Comparison of ENCODE assay signal across 32 cellular contexts in genomic region chr1:230994860-230995259, GRCh38.
"Had no signal": no experiment of that assay in that cellular context is flagged by ENCODE, and none has a peak within 500 bp of the region (broad histone marks: within the 10 kb centered on the region; RNA-seq: fewer than 3 reads in every experiment).

No MANE protein-coding gene starts in this region.

- H3K4me1 Mint-ChIP-seq: activated CD4-positive, alpha-beta T cell treated with anti-CD3 and anti-CD28 coated beads for 36 hours; activated CD8-positive, alpha-beta memory T cell treated with anti-CD3 and anti-CD28 coated beads, Interleukin-2, amount 10 ng/mL, durations not matched to agents 7 days and 5 days; activated naive CD8-positive, alpha-beta T cell treated with anti-CD3 and anti-CD28 coated beads, Interleukin-2, amount 50 U/mL, for 24 hours had no signal

- ATAC-seq: activated CD4-positive, alpha-beta T cell treated with anti-CD3 and anti-CD28 coated beads for 36 hours; activated CD8-positive, alpha-beta memory T cell treated with anti-CD3 and anti-CD28 coated beads, Interleukin-2, amount 10 ng/mL, durations not matched to agents 7 days and 5 days; activated CD8-positive, alpha-beta T cell treated with anti-CD3 and anti-CD28 coated beads, Interleukin-2, amount 10 ng/mL, durations not matched to agents 7 days and 5 days; activated naive CD8-positive, alpha-beta T cell treated with anti-CD3 and anti-CD28 coated beads, Interleukin-2, amount 50 U/mL, for 24 hours; body of pancreas; gastroesophageal sphincter; heart right ventricle had no signal

- H3K4me1 ChIP-seq: adrenal gland, gastroesophageal sphincter had no signal

- H3K27me3 Mint-ChIP-seq: activated CD4-positive, alpha-beta memory T cell treated with anti-CD3 and anti-CD28 coated beads for 36 hours; activated CD4-positive, alpha-beta T cell treated with anti-CD3 and anti-CD28 coated beads for 36 hours; activated CD4-positive, alpha-beta T cell treated with anti-CD3 and anti-CD28 coated beads, Interleukin-2, amount 10 ng/mL, durations not matched to agents 24 days and 14 days; activated CD8-positive, alpha-beta memory T cell treated with anti-CD3 and anti-CD28 coated beads, Interleukin-2, amount 10 ng/mL, durations not matched to agents 7 days and 5 days; activated naive CD4-positive, alpha-beta T cell treated with anti-CD3 and anti-CD28 coated beads, Interleukin-2, amount 50 U/mL, for 24 hours; activated naive CD8-positive, alpha-beta T cell treated with anti-CD3 and anti-CD28 coated beads for 36 hours; activated naive CD8-positive, alpha-beta T cell treated with anti-CD3 and anti-CD28 coated beads, Interleukin-2, amount 50 U/mL, for 24 hours had no signal

- H3K9me3 ChIP-seq: adrenal gland, body of pancreas, esophagus squamous epithelium, gastroesophageal sphincter, heart right ventricle had no signal

- H3K27ac Mint-ChIP-seq: activated CD4-positive, alpha-beta memory T cell treated with anti-CD3 and anti-CD28 coated beads for 36 hours; activated CD4-positive, alpha-beta T cell treated with anti-CD3 and anti-CD28 coated beads for 36 hours; activated CD4-positive, alpha-beta T cell treated with anti-CD3 and anti-CD28 coated beads, Interleukin-2, amount 10 ng/mL, durations not matched to agents 24 days and 14 days; activated CD8-positive, alpha-beta memory T cell treated with anti-CD3 and anti-CD28 coated beads, Interleukin-2, amount 10 ng/mL, durations not matched to agents 7 days and 5 days; activated CD8-positive, alpha-beta T cell treated with anti-CD3 and anti-CD28 coated beads, Interleukin-2, amount 10 ng/mL, durations not matched to agents 7 days and 5 days; activated naive CD4-positive, alpha-beta T cell treated with anti-CD3 and anti-CD28 coated beads for 36 hours; activated naive CD4-positive, alpha-beta T cell treated with anti-CD3 and anti-CD28 coated beads, Interleukin-2, amount 50 U/mL, for 24 hours; activated naive CD8-positive, alpha-beta T cell treated with anti-CD3 and anti-CD28 coated beads for 36 hours; activated naive CD8-positive, alpha-beta T cell treated with anti-CD3 and anti-CD28 coated beads, Interleukin-2, amount 50 U/mL, for 24 hours; activated T-helper 1 cell treated with anti-CD3 and anti-CD28 coated beads, Interleukin-12 subunit alpha, Interleukin-12 subunit beta, Interleukin-2, Interleukin-4 antibody, amounts not matched to agents 30 ng/mL and 10 ng/mL and 1 ng/mL, durations not matched to agents 14 hours and 24 hours and 36 hours had no signal

- H3K27ac ChIP-seq: adrenal gland, body of pancreas, epithelial cell of prostate, esophagus squamous epithelium, gastroesophageal sphincter, heart right ventricle had no signal

- DNase-seq: activated CD4-positive, alpha-beta memory T cell treated with anti-CD3 and anti-CD28 coated beads for 36 hours; activated CD4-positive, alpha-beta T cell treated with anti-CD3 and anti-CD28 coated beads for 36 hours; activated CD4-positive, alpha-beta T cell treated with anti-CD3 and anti-CD28 coated beads, Interleukin-2, amount 10 ng/mL, durations not matched to agents 24 days and 14 days; activated CD4-positive, CD25-positive, alpha-beta regulatory T cell; activated CD4-positive, CD25-positive, alpha-beta regulatory T cell treated with anti-CD3 and anti-CD28 coated beads, Interleukin-2, amount 50 U/mL, for 72 hours; activated CD8-positive, alpha-beta memory T cell treated with anti-CD3 and anti-CD28 coated beads, Interleukin-2, amount 10 ng/mL, durations not matched to agents 7 days and 5 days; activated CD8-positive, alpha-beta memory T cell treated with anti-CD3 and anti-CD28 coated beads, Interleukin-2, amount 50 U/mL, for 4 hours; activated CD8-positive, alpha-beta T cell treated with anti-CD3 and anti-CD28 coated beads, Interleukin-2, amount 10 ng/mL, durations not matched to agents 7 days and 5 days; activated effector memory CD4-positive, alpha-beta T cell treated with anti-CD3 and anti-CD28 coated beads, Interleukin-2, amount 50 U/mL, for 16 hours; activated naive CD4-positive, alpha-beta T cell treated with anti-CD3 and anti-CD28 coated beads for 36 hours; activated naive CD8-positive, alpha-beta T cell treated with anti-CD3 and anti-CD28 coated beads for 36 hours; activated naive CD8-positive, alpha-beta T cell treated with anti-CD3 and anti-CD28 coated beads, Interleukin-2, amount 50 U/mL, for 24 hours; activated T-cell treated with anti-CD3 and anti-CD28 coated beads, Interleukin-2, amount 50 U/mL, for 1 hour; activated T-cell treated with anti-CD3 and anti-CD28 coated beads, Interleukin-2, amount 50 U/mL, for 48 hours; adrenal gland; amygdala; aorta; body of pancreas; caudate nucleus; cortex of kidney; dermis blood vessel endothelial cell; effector CD8-positive, alpha-beta T cell; esophagus squamous epithelium; foreskin melanocyte; heart right ventricle; T-helper 1 cell; T-helper 2 cell had no signal

- H3K9me3 Mint-ChIP-seq: activated CD4-positive, alpha-beta memory T cell treated with anti-CD3 and anti-CD28 coated beads for 36 hours; activated CD4-positive, alpha-beta T cell treated with anti-CD3 and anti-CD28 coated beads, Interleukin-2, amount 10 ng/mL, durations not matched to agents 24 days and 14 days; activated naive CD4-positive, alpha-beta T cell treated with anti-CD3 and anti-CD28 coated beads for 36 hours; activated naive CD4-positive, alpha-beta T cell treated with anti-CD3 and anti-CD28 coated beads, Interleukin-2, amount 50 U/mL, for 24 hours; activated naive CD8-positive, alpha-beta T cell treated with anti-CD3 and anti-CD28 coated beads for 36 hours; activated naive CD8-positive, alpha-beta T cell treated with anti-CD3 and anti-CD28 coated beads, Interleukin-2, amount 50 U/mL, for 24 hours; activated T-helper 1 cell treated with anti-CD3 and anti-CD28 coated beads, Interleukin-12 subunit alpha, Interleukin-12 subunit beta, Interleukin-2, Interleukin-4 antibody, amounts not matched to agents 30 ng/mL and 10 ng/mL and 1 ng/mL, durations not matched to agents 14 hours and 24 hours and 36 hours; activated T-helper 2 cell treated with anti-CD3 and anti-CD28 coated beads, Interferon-gamma antibody, Interleukin-2, Interleukin-4, amounts not matched to agents 10 μg/mL and 5 μg/mL and 100 μg/mL, durations not matched to agents 14 hours and 24 hours and 36 hours had no signal

- H3K4me3 Mint-ChIP-seq: activated CD4-positive, alpha-beta memory T cell treated with anti-CD3 and anti-CD28 coated beads for 36 hours; activated CD4-positive, alpha-beta T cell treated with anti-CD3 and anti-CD28 coated beads for 36 hours; activated CD4-positive, alpha-beta T cell treated with anti-CD3 and anti-CD28 coated beads, Interleukin-2, amount 10 ng/mL, durations not matched to agents 24 days and 14 days; activated CD8-positive, alpha-beta memory T cell treated with anti-CD3 and anti-CD28 coated beads, Interleukin-2, amount 10 ng/mL, durations not matched to agents 7 days and 5 days; activated CD8-positive, alpha-beta T cell treated with anti-CD3 and anti-CD28 coated beads, Interleukin-2, amount 10 ng/mL, durations not matched to agents 7 days and 5 days; activated naive CD4-positive, alpha-beta T cell treated with anti-CD3 and anti-CD28 coated beads for 36 hours; activated naive CD4-positive, alpha-beta T cell treated with anti-CD3 and anti-CD28 coated beads, Interleukin-2, amount 50 U/mL, for 24 hours; activated naive CD8-positive, alpha-beta T cell treated with anti-CD3 and anti-CD28 coated beads for 36 hours; activated naive CD8-positive, alpha-beta T cell treated with anti-CD3 and anti-CD28 coated beads, Interleukin-2, amount 50 U/mL, for 24 hours; activated T-helper 1 cell treated with anti-CD3 and anti-CD28 coated beads, Interleukin-12 subunit alpha, Interleukin-12 subunit beta, Interleukin-2, Interleukin-4 antibody, amounts not matched to agents 30 ng/mL and 10 ng/mL and 1 ng/mL, durations not matched to agents 14 hours and 24 hours and 36 hours had no signal

- H3K27me3 ChIP-seq: adrenal gland, body of pancreas, esophagus squamous epithelium, gastroesophageal sphincter, heart right ventricle had no signal

- H3K4me3 ChIP-seq: adrenal gland, body of pancreas, esophagus squamous epithelium, gastroesophageal sphincter, heart right ventricle had no signal
